Comparison of ENCODE assay signal across 17 cellular contexts in the genomic region with DNA sequence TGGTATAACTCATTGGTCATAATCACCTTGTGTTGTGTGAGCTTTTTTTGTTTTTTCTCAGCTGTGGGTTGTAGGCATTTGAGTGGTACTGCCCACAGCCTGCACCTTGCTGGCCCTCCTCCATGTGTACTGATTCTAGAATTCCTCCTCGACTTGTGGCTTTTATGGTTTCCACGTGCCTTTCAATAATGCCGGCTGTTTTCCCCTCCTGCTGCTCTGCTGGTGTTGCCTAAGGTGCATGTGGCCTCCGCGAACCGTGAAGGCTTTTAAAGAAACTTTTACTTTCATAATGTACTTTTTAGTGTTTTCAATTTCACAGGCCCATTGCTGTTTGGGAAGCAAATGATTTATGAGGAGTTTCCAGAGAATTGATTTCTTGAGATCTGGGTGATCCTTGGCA.
A peak's percentile ranks its signal among the peaks of the same experiment; 100 is the strongest.
DNase-seq lines count a peak whose midpoint lies in the region; ATAC-seq and TF ChIP-seq lines count a peak whose summit lies in the region.
"Had no signal": no experiment of that assay in that cellular context is flagged by ENCODE, and none has a peak within 500 bp of the region (broad histone marks: within the 10 kb centered on the region; RNA-seq: fewer than 3 reads in every experiment).

No MANE protein-coding gene starts in this region.

- peak; percentile 19 for DNase-seq in kidney tubule cell (ENCODE audit: low spot score)
- DNase-seq in NCI-H1092 treated with DMSO at 0.1 percent for 48 hours (lab: John Stamatoyannopoulos, UW): no peak
- no peak for DNase-seq in amniotic stem cell (lab: John Stamatoyannopoulos, UW)
- no peak for DNase-seq in cortex of kidney (lab: John Stamatoyannopoulos, UW)
- DNase-seq: CD4-positive, alpha-beta memory T cell; DND-41; effector memory CD8-positive, alpha-beta T cell; HCEC 1CT; heart left ventricle; NCI-H187 treated with DMSO at 0.1 percent for 48 hours; right lobe of liver; stimulated activated naive CD4-positive, alpha-beta T cell treated with Interleukin-2 at 50 U/mL for 16 hours; transverse colon had no signal

- no peak for TF ChIP-seq POLR2A in GM18505 (IDR thresholded peaks at IDR 0.05; ENCODE audit: borderline replicate concordance, extremely low read depth, insufficient read depth, insufficient read length)

- peak; percentile 45 for ATAC-seq in GM18505 (IDR thresholded peaks at IDR 0.05; ENCODE audit: unreplicated experiment)
- ATAC-seq in GM21423 (IDR thresholded peaks at IDR 0.05; ENCODE audit: unreplicated experiment): peak; percentile 45
- peak; percentile 48 for ATAC-seq in HG03097 (IDR thresholded peaks at IDR 0.05; ENCODE audit: low FRiP score, unreplicated experiment)
- ATAC-seq in GM19324 (IDR thresholded peaks at IDR 0.05; ENCODE audit: low FRiP score, unreplicated experiment): no peak
- ATAC-seq: effector memory CD8-positive, alpha-beta T cell; heart left ventricle; right lobe of liver had no signal
